Comparison of ENCODE assay signal across 18 cellular contexts in the genomic region with DNA sequence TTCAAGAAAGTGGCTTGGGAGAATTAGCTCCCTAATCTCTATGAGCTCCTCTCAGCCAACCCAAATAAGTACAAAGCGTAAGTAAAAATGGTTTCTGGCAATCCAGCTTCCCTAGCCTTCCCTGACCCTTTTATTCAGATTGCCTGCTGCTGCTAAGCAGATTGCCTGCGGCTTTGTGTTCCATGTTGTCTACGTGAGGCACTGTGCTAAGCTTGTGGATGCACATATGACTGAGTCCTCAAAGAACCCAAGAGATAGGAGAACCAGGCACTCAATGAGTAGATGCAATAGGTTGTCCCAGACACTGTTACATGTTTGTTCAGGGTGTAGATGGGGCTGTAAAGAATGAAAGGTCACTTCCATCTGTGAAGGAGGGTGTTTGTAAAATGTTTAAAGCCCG.
"Had no signal": no experiment of that assay in that cellular context is flagged by ENCODE, and none has a peak within 500 bp of the region (broad histone marks: within the 10 kb centered on the region; RNA-seq: fewer than 3 reads in every experiment).

No MANE protein-coding gene starts in this region.

- DNase-seq: activated CD4-positive, alpha-beta T cell treated with anti-CD3 and anti-CD28 coated beads, Interleukin-2, amount 50 U/mL, for 1 hour; activated CD8-positive, alpha-beta memory T cell treated with anti-CD3 and anti-CD28 coated beads for 24 hours; activated CD8-positive, alpha-beta memory T cell treated with anti-CD3 and anti-CD28 coated beads, Interleukin-2, amount 50 U/mL, for 48 hours; activated gamma-delta T cell; activated T-cell treated with anti-CD3 and anti-CD28 coated beads, Interleukin-2, amount 50 U/mL, for 72 hours; effector CD8-positive, alpha-beta T cell; foreskin fibroblast; kidney; occipital lobe; posterior cingulate gyrus; retina; stimulated activated CD4-positive, alpha-beta T cell treated with anti-CD3 and anti-CD28 coated beads, Interleukin-2, amount 100 ng/mL, for 24 hours; stimulated activated naive CD4-positive, alpha-beta T cell treated with Interleukin-2 at 50 U/mL for 16 hours; T1000 had no signal

- H3K27me3 ChIP-seq: tibial nerve, vagina had no signal

- H3K27ac ChIP-seq: vagina had no signal

- H3K36me3 ChIP-seq: tibial nerve, vagina had no signal

- H3K4me1 ChIP-seq: vagina had no signal

- H3K4me3 ChIP-seq: lung, tibial nerve, vagina had no signal

- H3K9me3 ChIP-seq: tibial nerve, vagina had no signal

- FAIRE-seq: kidney had no signal

- ATAC-seq: activated T-cell treated with anti-CD3 and anti-CD28 coated beads, Interleukin-2, amount 50 U/mL, for 72 hours; left lobe of liver had no signal
